In genomic region chr3:196712514-196713413, GRCh38 we compare ENCODE assay signal across 8 cellular contexts.
DNase-seq lines count a peak whose midpoint lies in the region; ATAC-seq and TF ChIP-seq lines count a peak whose summit lies in the region.

No MANE protein-coding gene starts in this region.

- H3K36me3 ChIP-seq in neuron (ENCODE audit: insufficient read depth, low read length) (no peaks in the 10 kb centered on the region), subcutaneous abdominal adipose tissue (ENCODE audit: control insufficient read depth in 5 of 5, insufficient read depth in 5 of 5, low read length in 5 of 5) (no peaks in the 10 kb centered on the region)

- TF ChIP-seq CTCF in fibroblast of pulmonary artery (IDR thresholded peaks at IDR 0.05; ENCODE audit: low read length, missing control alignments): no peak

- H3K9me3 ChIP-seq in neuron (ENCODE audit: low read length) (no peaks in the 10 kb centered on the region), subcutaneous abdominal adipose tissue (ENCODE audit: control insufficient read depth in 5 of 5, low read length in 5 of 5) (no peaks in the 10 kb centered on the region)

- peak overlapping the region; percentile 64 for H2AFZ ChIP-seq in neuron (ENCODE audit: low read depth, low read length)

- H3K4me3 ChIP-seq in fibroblast of pulmonary artery (replicated peaks; ENCODE audit: low read depth, low read length) (peak overlapping the region; percentile 92), neuron (ENCODE audit: low read length) (peak overlapping the region; percentile 86), subcutaneous abdominal adipose tissue (ENCODE audit: low read depth in 1 of 5, low read length in 5 of 5) (peak overlapping the region; percentile 89 to 93 (median 90))

- ATAC-seq in HG02759 (IDR thresholded peaks at IDR 0.05; ENCODE audit: unreplicated experiment): peak; percentile 56

- H3K27me3 ChIP-seq in neuron (ENCODE audit: insufficient read depth, low read length) (no peaks in the 10 kb centered on the region), subcutaneous abdominal adipose tissue (ENCODE audit: control insufficient read depth in 5 of 5, insufficient read depth in 4 of 5, low read length in 5 of 5) (peaks cover 0 to 2% (median 0%) of the 10 kb centered on the region in 5 donors)

- DNase-seq in NCI-H2196 treated with DMSO at 0.1 percent for 48 hours (lab: John Stamatoyannopoulos, UW; ENCODE audit: unreplicated experiment): peak; percentile 62
- DNase-seq in NCI-H2196 (lab: John Stamatoyannopoulos, UW; ENCODE audit: unreplicated experiment): no peak
- DNase-seq in NCI-H345 (lab: John Stamatoyannopoulos, UW): peak; percentile 85
- peak; percentile 56 for DNase-seq in activated T-helper 1 cell treated with Interleukin-2 at 50 U/mL for 16 hours (ENCODE audit: low read depth)
- DNase-seq in fibroblast of pulmonary artery (ENCODE audit: low read depth): peak; percentile 63

- peak overlapping the region; percentile 20 to 91 (median 87) for H3K9ac ChIP-seq in subcutaneous abdominal adipose tissue (ENCODE audit: low read length in 5 of 5)

- H3K4me1 ChIP-seq in neuron (ENCODE audit: insufficient read depth, low read length): no peaks in the 10 kb centered on the region
- peaks cover 6 to 21% (median 19%) of the 10 kb centered on the region in 5 donors for H3K4me1 ChIP-seq in subcutaneous abdominal adipose tissue (ENCODE audit: control insufficient read depth in 5 of 5, insufficient read depth in 5 of 5, low read length in 5 of 5)

- peak overlapping the region; percentile 86 for H3K27ac ChIP-seq in subcutaneous abdominal adipose tissue (ENCODE audit: low read depth, low read length)
